In genomic region chr22:37681556-37682049, GRCh38 we compare ENCODE assay signal across 8 cellular contexts. TPM values are rescaled to one million over a fixed set of nuclear protein-coding genes. Genes with fewer than 3 reads are reported as not detected.
A peak's percentile ranks its signal among the peaks of the same experiment; 100 is the strongest.
DNase-seq lines count a peak whose midpoint lies in the region; ATAC-seq and TF ChIP-seq lines count a peak whose summit lies in the region.

No MANE protein-coding gene starts in this region.

- H3K4me3 Mint-ChIP-seq in activated naive CD4-positive, alpha-beta T cell treated with anti-CD3 and anti-CD28 coated beads, Interleukin-2, amount 10 ng/mL, durations not matched to agents 7 days and 5 days = no peak overlapping the region

- H3K27ac Mint-ChIP-seq in activated naive CD4-positive, alpha-beta T cell treated with anti-CD3 and anti-CD28 coated beads, Interleukin-2, amount 10 ng/mL, durations not matched to agents 7 days and 5 days = peak overlapping the region; percentile 81

- H3K4me3 ChIP-seq in heart left ventricle = no peak overlapping the region
- H3K4me3 ChIP-seq in retinal pigment epithelial cell (ENCODE audit: low read length) = no peak overlapping the region

- intact Hi-C loops in heart left ventricle (cut with DNase I) = loop anchor here in 9 of 10 donors (1.0 to 10.0 kb wide), 8 partner anchors 21 to 113 kb away; no protein-coding TSS in a partner anchor

- H3K4me1 ChIP-seq in heart left ventricle = peaks cover 3 to 34% (median 22%) of the 10 kb centered on the region in 12 donors

- no peaks in the 10 kb centered on the region for H3K9me3 Mint-ChIP-seq in activated naive CD4-positive, alpha-beta T cell treated with anti-CD3 and anti-CD28 coated beads, Interleukin-2, amount 10 ng/mL, durations not matched to agents 7 days and 5 days

- WGBS in heart left ventricle, 4 donors = 19 to 31% (median 22%) methylated on average over 6 of the region's 6 CpGs

- peaks cover 32% of the 10 kb centered on the region for H3K4me1 Mint-ChIP-seq in activated naive CD4-positive, alpha-beta T cell treated with anti-CD3 and anti-CD28 coated beads, Interleukin-2, amount 10 ng/mL, durations not matched to agents 7 days and 5 days

- CTCF ChIA-PET in activated naive CD4-positive, alpha-beta T cell treated with anti-CD3 and anti-CD28 coated beads, Interleukin-2, amount 10 ng/mL, durations not matched to agents 7 days and 5 days (lab: Charles Lee) = interaction anchor here (0.6 to 21.2 kb wide), 11 partner anchors 10 to 182 kb away, joined by 3 to 506 read pairs (median 6); partner anchors contain the start of genes GGA1, PDXP and SH3BP1

- no peak for TF ChIP-seq POLR2A in heart left ventricle (IDR thresholded peaks at IDR 0.05)

- H3K27ac ChIP-seq in heart left ventricle = no peak overlapping the region

- peak; percentile 74 for DNase-seq in DMS153 (lab: John Stamatoyannopoulos, UW)
- peak; percentile 73 to 81 for DNase-seq in Kasumi-1 (lab: John Stamatoyannopoulos, UW)
- DNase-seq in SK-N-DZ (ENCODE audit: low spot score) = peak; percentile 78
- DNase-seq in activated naive CD4-positive, alpha-beta T cell treated with anti-CD3 and anti-CD28 coated beads, Interleukin-2, amount 10 ng/mL, durations not matched to agents 7 days and 5 days = peak; percentile 84
- DNase-seq in heart left ventricle = peak; percentile 68 to 82 (median 76)
- no peak for DNase-seq in retinal pigment epithelial cell (ENCODE audit: low read depth)

- H3K36me3 Mint-ChIP-seq in activated naive CD4-positive, alpha-beta T cell treated with anti-CD3 and anti-CD28 coated beads, Interleukin-2, amount 10 ng/mL, durations not matched to agents 7 days and 5 days = peaks cover 19% of the 10 kb centered on the region

- H3K36me3 ChIP-seq in heart left ventricle = peaks cover 0 to 34% (median 28%) of the 10 kb centered on the region in 9 donors

- TF ChIP-seq CTCF in heart left ventricle (IDR thresholded peaks at IDR 0.05) (peak; percentile 81 to 93 (median 86)), retinal pigment epithelial cell (conservative IDR thresholded peaks at IDR 0.05; ENCODE audit: low read depth, low read length) (peak; percentile 94)

- H3K27me3 ChIP-seq in heart left ventricle = no peaks in the 10 kb centered on the region

- ATAC-seq in heart left ventricle (peak; percentile 28 to 58 (median 40)), HG03432 (IDR thresholded peaks at IDR 0.05; ENCODE audit: unreplicated experiment) (no peak), GM19467 (IDR thresholded peaks at IDR 0.05; ENCODE audit: unreplicated experiment) (no peak)

- H3K27me3 Mint-ChIP-seq in activated naive CD4-positive, alpha-beta T cell treated with anti-CD3 and anti-CD28 coated beads, Interleukin-2, amount 10 ng/mL, durations not matched to agents 7 days and 5 days = no peaks in the 10 kb centered on the region

- H3K9me3 ChIP-seq in heart left ventricle = no peaks in the 10 kb centered on the region

RNA-seq across cellular contexts. Expression of gene NOL12, which starts 4.5 kb away (rescaled TPM):
- polyA plus RNA-seq in SK-N-DZ (2014; cell fraction: cytosol; rRNA removed) = 66.1 and 69.1 TPM in 2 replicates
- 81.1 and 85.1 TPM in 2 replicates for polyA plus RNA-seq in SK-N-DZ (2014; cell fraction: nucleus; rRNA removed)
- total RNA-seq in heart left ventricle = 10 to 100 TPM in 8 of 9 donors, 1 to 10 TPM in 1; 8.0 to 16.3 (median 13.8) TPM
- polyA plus RNA-seq in heart left ventricle = 10 to 100 TPM; 16.8 to 29.2 TPM

RNA-seq across cellular contexts. Expression of gene LGALS1, which starts 6.2 kb away (rescaled TPM):
- 267 and 474 TPM in 2 replicates for polyA plus RNA-seq in SK-N-DZ (2014; cell fraction: cytosol; rRNA removed)
- polyA plus RNA-seq in SK-N-DZ (2014; cell fraction: nucleus; rRNA removed) = 133 and 199 TPM in 2 replicates
- total RNA-seq in heart left ventricle = 1,000 to 10,000 TPM in 3 of 9 donors, 100 to 1,000 TPM in 6; 722 to 2,034 (median 903) TPM
- polyA plus RNA-seq in heart left ventricle = 1,000 to 10,000 TPM; 1,230 to 2,204 TPM

RNA-seq across cellular contexts. Expression of gene TRIOBP, which starts 15.2 kb away (rescaled TPM):
- polyA plus RNA-seq in SK-N-DZ (2014; cell fraction: cytosol; rRNA removed) = 29.9 and 30.5 TPM in 2 replicates
- polyA plus RNA-seq in SK-N-DZ (2014; cell fraction: nucleus; rRNA removed) = 38.1 and 57.4 TPM in 2 replicates
- total RNA-seq in heart left ventricle = 100 to 1,000 TPM in 4 of 9 donors, 10 to 100 TPM in 5; 67.9 to 147 (median 94.7) TPM
- polyA plus RNA-seq in heart left ventricle = 100 to 1,000 TPM in 1 of 2 donors, 10 to 100 TPM in 1; 54.9 to 119 TPM

RNA-seq across cellular contexts. Expression of gene PDXP, which starts 23.1 kb away (rescaled TPM):
- 118 and 143 TPM in 2 replicates for polyA plus RNA-seq in SK-N-DZ (2014; cell fraction: cytosol; rRNA removed)
- 74.2 and 93.5 TPM in 2 replicates for polyA plus RNA-seq in SK-N-DZ (2014; cell fraction: nucleus; rRNA removed)
- total RNA-seq in heart left ventricle = 10 to 100 TPM; 15.2 to 33.1 (median 25.9) TPM
- polyA plus RNA-seq in heart left ventricle = 10 to 100 TPM; 12.8 to 36.4 TPM

RNA-seq across cellular contexts. Expression of gene SH3BP1, which starts 42.1 kb away (rescaled TPM):
- polyA plus RNA-seq in SK-N-DZ (2014; cell fraction: cytosol; rRNA removed) = 16.5 and 22.0 TPM in 2 replicates
- polyA plus RNA-seq in SK-N-DZ (2014; cell fraction: nucleus; rRNA removed) = 17.6 and 25.1 TPM in 2 replicates
- total RNA-seq in heart left ventricle = 10 to 100 TPM in 1 of 9 donors, 1 to 10 TPM in 6, under 1 TPM in 2; 0.44 to 19.7 (median 2.0) TPM
- polyA plus RNA-seq in heart left ventricle = 1 to 10 TPM in 1 of 2 donors, under 1 TPM in 1; 1.00 to 2.2 TPM

Comparison
In these comparisons a context has a peak if more than half of its experiments do, and no peak if none do; other contexts are left out.
1. ATAC-seq: peak in heart left ventricle (4 of 4); none in HG03432 (single experiment) and GM19467 (single experiment).